22 cellular contexts compared by ENCODE assay signal in genomic region chr4:78542373-78542772, GRCh38. TPM values are rescaled to one million over a fixed set of nuclear protein-coding genes. Genes with fewer than 3 reads are reported as not detected.
DNase-seq lines count a peak whose midpoint lies in the region; ATAC-seq, FAIRE-seq and TF ChIP-seq lines count a peak whose summit lies in the region.
"Had no signal": no experiment of that assay in that cellular context is flagged by ENCODE, and none has a peak within 500 bp of the region (broad histone marks: within the 10 kb centered on the region; RNA-seq: fewer than 3 reads in every experiment).

No MANE protein-coding gene starts in this region.

- no peak overlapping the region for H3K27ac Mint-ChIP-seq in T-helper 17 cell
- H3K27ac Mint-ChIP-seq: activated naive CD8-positive, alpha-beta T cell treated with anti-CD3 and anti-CD28 coated beads for 36 hours; effector memory CD8-positive, alpha-beta T cell had no signal

- POLR2A ChIA-PET in HepG2 (lab: Yijun Ruan, JAX), result no interaction called here

- 96% methylated on average over 5 of the region's 5 CpGs for WGBS in HepG2 (ENCODE audit: low lambda C conversion rate)

- no peak overlapping the region for H3K4me3 Mint-ChIP-seq in T-helper 17 cell
- H3K4me3 Mint-ChIP-seq: activated naive CD8-positive, alpha-beta T cell treated with anti-CD3 and anti-CD28 coated beads for 36 hours; activated T-cell treated with anti-CD3 and anti-CD28 coated beads, Interleukin-2, amount 50 U/mL, for 4 hours; effector memory CD8-positive, alpha-beta T cell had no signal

- H3K4me3 ChIP-seq in epithelial cell of esophagus (ENCODE audit: low read length) (no peak overlapping the region), HepG2 (replicated peaks in 1 of 3; ENCODE audit: insufficient read depth in 1 of 3, low read depth in 2 of 3, low read length in 3 of 3) (no peak overlapping the region)
- H3K4me3 ChIP-seq: mucosa of descending colon, Peyer's patch, right lobe of liver had no signal

- TF ChIP-seq POLR2A in HepG2 (IDR thresholded peaks at IDR 0.05; ENCODE audit: insufficient read depth in 1 of 2, low read depth in 2 of 2, low read length in 2 of 2) (no peak), GM18505 (IDR thresholded peaks at IDR 0.05; ENCODE audit: borderline replicate concordance, extremely low read depth, insufficient read depth, insufficient read length) (no peak)

- CTCF ChIA-PET in HepG2 (lab: Yijun Ruan, JAX; ENCODE audit: low intra/inter-chr PET ratio, low total read pairs), result no interaction called here

- H3K79me2 ChIP-seq in HepG2 (ENCODE audit: insufficient read depth, low read length), result no peaks in the 10 kb centered on the region

- no peak overlapping the region for H3K4me2 ChIP-seq in HepG2 (ENCODE audit: low read depth, low read length)

- no peak for ATAC-seq in HepG2
- ATAC-seq in GM18505 (IDR thresholded peaks at IDR 0.05; ENCODE audit: unreplicated experiment), result no peak
- ATAC-seq in T-helper 17 cell, result no peak
- ATAC-seq: activated T-cell treated with anti-CD3 and anti-CD28 coated beads, Interleukin-2, amount 50 U/mL, for 4 hours; effector memory CD8-positive, alpha-beta T cell; mucosa of descending colon had no signal

- TF ChIP-seq RAD21 in HepG2 (CRISPR knock-in tag; IDR thresholded peaks at IDR 0.05), result no peak

- no peak overlapping the region for H3K27ac ChIP-seq in HepG2 (ENCODE audit: extremely low read length, insufficient read depth, low read length)
- H3K27ac ChIP-seq: Peyer's patch, right lobe of liver had no signal

- no TSS peak for BruUV-seq in HepG2 (replicated peaks; lab: Mats Ljungman, UMichigan)

- peaks cover 2% of the 10 kb centered on the region for H3K36me3 Mint-ChIP-seq in T-helper 17 cell (ENCODE audit: low read depth)
- H3K36me3 Mint-ChIP-seq: activated naive CD8-positive, alpha-beta T cell treated with anti-CD3 and anti-CD28 coated beads for 36 hours had no signal

- in situ Hi-C loops in HepG2 (cut with HindIII; ENCODE audit: extremely low pct_ligation_motif_present, low pct_unique_long_range_greater_than_20kb), result no loop called here

- peak; percentile 12 for FAIRE-seq in HepG2 (lab: Jason Lieb, UNC)
- FAIRE-seq: GM12891, HTR-8/SVneo had no signal

- H3K4me1 ChIP-seq in HepG2 (ENCODE audit: insufficient read depth, low read length), result no peaks in the 10 kb centered on the region
- H3K4me1 ChIP-seq: Peyer's patch, right lobe of liver had no signal

- peaks cover 0 to 20% of the 10 kb centered on the region in 2 experiments; a peak in 2 of 5 replicates for H3K36me3 ChIP-seq in HepG2 (replicated peaks in 1 of 2; ENCODE audit: control insufficient read depth in 1 of 2, insufficient read depth in 2 of 2, low read length in 2 of 2)
- H3K36me3 ChIP-seq: Peyer's patch, right lobe of liver had no signal

- H3K9ac ChIP-seq in HepG2 (ENCODE audit: insufficient read depth, low read depth, low read length), result no peak overlapping the region

- no peak overlapping the region for H2AFZ ChIP-seq in HepG2 (ENCODE audit: low read length)

- no peaks in the 10 kb centered on the region for H4K20me1 ChIP-seq in HepG2 (ENCODE audit: insufficient read depth, low read length)

- no peak for TF ChIP-seq CTCF in epithelial cell of esophagus (IDR thresholded peaks at IDR 0.05; ENCODE audit: insufficient read depth, low read depth, low read length, missing control alignments)
- TF ChIP-seq CTCF in HepG2 (CRISPR knock-in tag; IDR thresholded peaks at IDR 0.05), result no peak

- no peak for TF ChIP-seq EP300 in HepG2 (IDR thresholded peaks at IDR 0.05; ENCODE audit: low read depth in 2 of 2, low read length in 2 of 2)
- no peak for TF ChIP-seq EP300 in HepG2 (CRISPR knock-in tag; IDR thresholded peaks at IDR 0.05; ENCODE audit: borderline replicate concordance)

- peaks cover 3% of the 10 kb centered on the region for H3K4me1 Mint-ChIP-seq in T-helper 17 cell

- peaks cover 39% of the 10 kb centered on the region for H3K27me3 Mint-ChIP-seq in T-helper 17 cell

- H3K9me3 ChIP-seq in HepG2 (ENCODE audit: low read length), result no peaks in the 10 kb centered on the region
- no peaks in the 10 kb centered on the region for H3K9me3 ChIP-seq in T-helper 17 cell (ENCODE audit: control insufficient read depth, low read length, poor library complexity, severe bottlenecking)
- H3K9me3 ChIP-seq: mucosa of descending colon, Peyer's patch, right lobe of liver had no signal

- intact Hi-C loops in HepG2 (cut with micrococcal nuclease; ENCODE audit: unreplicated experiment), result loop anchor here (2.0 kb wide), 1 partner anchor 50 kb away; no protein-coding TSS in a partner anchor

- DNase-seq in Ammon's horn (ENCODE audit: low spot score) (peak; percentile 49), NCI-H460 (ENCODE audit: extremely low read depth, low read depth) (peak; percentile 60), epithelial cell of esophagus (ENCODE audit: low read depth) (peak; percentile 77), HepG2 (ENCODE audit: low spot score) (peak; percentile 30), DMS153 (lab: John Stamatoyannopoulos, UW) (no peak), NAMALWA (ENCODE audit: low spot score) (no peak), T-helper 17 cell (no peak)
- DNase-seq: activated CD4-positive, alpha-beta T cell treated with anti-CD3 and anti-CD28 coated beads, Interleukin-2, amount 50 U/mL, for 1 hour; activated naive CD8-positive, alpha-beta T cell treated with anti-CD3 and anti-CD28 coated beads for 36 hours; activated T-cell treated with anti-CD3 and anti-CD28 coated beads, Interleukin-2, amount 50 U/mL, for 4 hours; effector memory CD8-positive, alpha-beta T cell; islet precursor cell; mucosa of descending colon; NCI-H1930; NCI-H510A treated with DMSO at 0.1 percent for 48 hours; nucleus accumbens; Peyer's patch; right lobe of liver; stimulated activated CD4-positive, alpha-beta T cell treated with anti-CD3 and anti-CD28 coated beads, Interleukin-1b, Interleukin-23, amount 100 ng/mL, for 48 hours had no signal

- H3K27me3 ChIP-seq in HepG2 (ENCODE audit: control insufficient read depth in 1 of 2, insufficient read depth in 2 of 2, low read length in 2 of 2), result no peaks in the 10 kb centered on the region
- H3K27me3 ChIP-seq: Peyer's patch, right lobe of liver had no signal

TF ChIP-seq in HepG2, 621 proteins besides CTCF, POLR2A, EP300 and RAD21:
- TF ChIP-seq JUND (CRISPR knock-in tag; IDR thresholded peaks at IDR 0.05), result no peak
- TF ChIP-seq MXD1 (CRISPR knock-in tag; IDR thresholded peaks at IDR 0.05), result no peak
- peak; percentile 57; the same call in 1 of the 2 replicates for TF ChIP-seq CEBPB (IDR thresholded peaks at IDR 0.05; ENCODE audit: borderline replicate concordance, low read depth, low read length)
- TF ChIP-seq TCF7 (IDR thresholded peaks at IDR 0.05; ENCODE audit: low read depth), result no peak

RNA-seq across cellular contexts. Expression of gene ANXA3, which starts 9.2 kb away (rescaled TPM):
- total RNA-seq in NCI-H460 (2014; rRNA removed; shearing (Covaris generic)), result 114 and 117 TPM in 2 replicates
- polyA plus RNA-seq in NCI-H460 (2014; cell fraction: nucleus; rRNA removed), result 68.0 and 95.7 TPM in 2 replicates
- total RNA-seq in HepG2 (2016; rRNA removed; fragmentation: Illumina TruSeq; extraction: Trizol) (6.5 and 8.2 TPM in 2 replicates), T-helper 17 cell (1 to 10 TPM in 1 of 2 donors, not detected in 1; 5.1 TPM)
- total RNA-seq in HepG2 (2016; cell fraction: cytosol; rRNA removed; fragmentation: Illumina TruSeq; extraction: Trizol; ENCODE audit: low read depth), result 1.9 and 2.2 TPM in 2 replicates
- total RNA-seq in HepG2 (2016; cell fraction: insoluble cytoplasmic fraction; rRNA removed; fragmentation: Illumina TruSeq; extraction: Trizol), result 6.1 and 9.1 TPM in 2 replicates
- total RNA-seq in HepG2 (2016; cell fraction: membrane; rRNA removed; fragmentation: Illumina TruSeq; extraction: Trizol), result 1.7 and 1.9 TPM in 2 replicates
- total RNA-seq in HepG2 (2016; cell fraction: nucleus; rRNA removed; fragmentation: Illumina TruSeq; extraction: Trizol), result 4.7 and 5.7 TPM in 2 replicates
- polyA plus RNA-seq in HepG2 (2011; rRNA removed), result 6.9 and 8.1 TPM in 2 replicates
- 3.8 and 4.9 TPM in 2 replicates for polyA plus RNA-seq in HepG2 (2011; cell fraction: cytosol; rRNA removed)
- polyA plus RNA-seq in HepG2 (2011; cell fraction: nucleus; rRNA removed), result 9.6 and 10.8 TPM in 2 replicates
- polyA plus RNA-seq in HepG2 (2012), result 1.9 and 3.0 TPM in 2 replicates
- polyA plus RNA-seq in HepG2 (2016; cell fraction: cytosol; fragmentation: Illumina TruSeq; extraction: Trizol; ENCODE audit: low read depth), result 1.7 TPM in 2 replicates
- 7.8 and 8.2 TPM in 2 replicates for polyA plus RNA-seq in HepG2 (2016; cell fraction: insoluble cytoplasmic fraction; fragmentation: Illumina TruSeq; extraction: Trizol; ENCODE audit: low read depth)
- 1.5 and 1.7 TPM in 2 replicates for polyA plus RNA-seq in HepG2 (2016; cell fraction: membrane; fragmentation: Illumina TruSeq; extraction: Trizol; ENCODE audit: low read depth)
- 7.8 and 9.5 TPM in 2 replicates for polyA plus RNA-seq in HepG2 (2016; cell fraction: nucleus; fragmentation: Illumina TruSeq; extraction: Trizol; ENCODE audit: insufficient read depth, low read depth)
- polyA minus RNA-seq in HepG2 (2011; rRNA and poly(A)+ RNA removed; ENCODE audit: low replicate concordance), result 4.3 and 72.3 TPM in 2 replicates
- 5.7 and 10.3 TPM in 2 replicates for polyA minus RNA-seq in HepG2 (2011; cell fraction: cytosol; rRNA and poly(A)+ RNA removed)
- polyA minus RNA-seq in HepG2 (2011; cell fraction: nucleus; rRNA and poly(A)+ RNA removed), result 8.8 and 10.7 TPM in 2 replicates

Comparison
In these comparisons a context has a peak if more than half of its experiments do, and no peak if none do; other contexts are left out.
1. DNase-seq: peak in Ammon's horn (single experiment), NCI-H460 (single experiment), epithelial cell of esophagus (single experiment) and HepG2 (single experiment); none in DMS153 (single experiment), NAMALWA (single experiment) and T-helper 17 cell (0 of 3).
2. RNA of gene ANXA3, which starts 9.2 kb away (total RNA-seq): 114 to 117 TPM in NCI-H460; 1.7 to 9.1 TPM in HepG2 and 5.1 TPM in T-helper 17 cell; every median in the first group is over 10 times any median in the second.